8 cellular contexts compared by ENCODE assay signal in the genomic region with DNA sequence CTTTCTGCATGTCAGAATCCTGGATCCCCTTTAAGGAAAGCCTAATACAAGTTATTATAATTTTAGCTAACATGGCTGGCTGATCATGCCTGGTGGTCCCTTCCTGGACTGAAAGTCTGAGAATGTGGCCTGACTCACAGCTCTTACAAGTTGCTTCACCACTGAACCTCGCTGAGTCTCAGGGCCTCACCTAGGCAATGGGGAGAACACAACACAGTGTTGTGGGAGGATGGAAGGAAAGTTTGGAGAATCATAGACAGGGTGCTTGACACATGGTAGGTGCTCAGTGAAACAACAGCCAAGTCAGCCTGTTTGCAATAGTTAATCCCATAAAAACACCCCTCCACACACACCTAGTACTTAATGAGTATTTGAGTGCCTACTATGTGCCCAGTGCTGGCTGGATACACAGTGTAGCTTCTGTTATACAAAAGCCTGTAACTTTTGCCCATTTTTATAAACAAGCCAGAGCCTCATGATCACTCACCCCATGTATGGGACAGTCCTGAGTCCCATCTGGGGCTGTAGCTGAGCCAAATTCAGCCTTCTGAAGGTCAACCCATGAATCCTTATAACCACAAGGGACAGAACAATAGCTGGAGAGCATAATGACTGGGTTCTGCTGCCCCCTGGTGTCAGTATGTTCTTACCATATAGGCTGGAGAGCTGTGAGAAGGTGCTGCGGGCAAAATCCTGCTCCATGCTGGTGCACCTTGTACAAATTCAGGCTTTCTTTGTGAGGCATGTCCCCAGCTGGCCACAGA. TPM values are rescaled to one million over a fixed set of nuclear protein-coding genes. Genes with fewer than 3 reads are reported as not detected.
DNase-seq lines count a peak whose midpoint lies in the region; ATAC-seq lines count a peak whose summit lies in the region.

No MANE protein-coding gene starts in this region.

- DNase-seq in AG20443 (ENCODE audit: low spot score) (peak; percentile 79), NCI-H526 treated with DMSO at 0.1 percent for 48 hours (lab: John Stamatoyannopoulos, UW) (peak; percentile 11), left lobe of liver (ENCODE audit: low spot score) (peak; percentile 75)
- DNase-seq in activated CD4-positive, alpha-beta T cell treated with anti-CD3 and anti-CD28 coated beads, Interleukin-2, amount 10 ng/mL, durations not matched to agents 7 days and 5 days = peak; percentile 83
- peak; percentile 32 to 48 (median 47) for DNase-seq in stimulated activated CD4-positive, alpha-beta T cell treated with anti-CD3 and anti-CD28 coated beads, TNF-alpha, amount 100 ng/mL, for 1 hour (ENCODE audit: low read depth in 3 of 3, low spot score in 1 of 3)

- H3K9me3 Mint-ChIP-seq in activated CD4-positive, alpha-beta T cell treated with anti-CD3 and anti-CD28 coated beads, Interleukin-2, amount 10 ng/mL, durations not matched to agents 7 days and 5 days = no peaks in the 10 kb centered on the region

- peak; percentile 84 for ATAC-seq in GM18870 (IDR thresholded peaks at IDR 0.05; ENCODE audit: unreplicated experiment)
- ATAC-seq in HG03280 (IDR thresholded peaks at IDR 0.05; ENCODE audit: unreplicated experiment) = peak; percentile 73
- peak; percentile 81 for ATAC-seq in left lobe of liver

- CTCF ChIA-PET in activated CD4-positive, alpha-beta T cell treated with anti-CD3 and anti-CD28 coated beads, Interleukin-2, amount 10 ng/mL, durations not matched to agents 7 days and 5 days (lab: Charles Lee) = interaction anchor here (0.5 to 4.6 kb wide), 29 partner anchors 8 to 585 kb away, joined by 3 to 43 read pairs (median 5); a partner anchor contains a TSS

- H3K27ac ChIP-seq in cingulate gyrus (ENCODE audit: low read depth, low read length) = peak overlapping the region; percentile 57

- H3K27ac Mint-ChIP-seq in activated CD4-positive, alpha-beta T cell treated with anti-CD3 and anti-CD28 coated beads, Interleukin-2, amount 10 ng/mL, durations not matched to agents 7 days and 5 days = peak overlapping the region; percentile 16

- peaks cover 36% of the 10 kb centered on the region for H3K27me3 Mint-ChIP-seq in activated CD4-positive, alpha-beta T cell treated with anti-CD3 and anti-CD28 coated beads, Interleukin-2, amount 10 ng/mL, durations not matched to agents 7 days and 5 days

- POLR2A ChIA-PET in activated CD4-positive, alpha-beta T cell treated with anti-CD3 and anti-CD28 coated beads, Interleukin-2, amount 10 ng/mL, durations not matched to agents 7 days and 5 days (lab: Charles Lee) = no interaction called here

- no peak overlapping the region for H3K4me3 Mint-ChIP-seq in activated CD4-positive, alpha-beta T cell treated with anti-CD3 and anti-CD28 coated beads, Interleukin-2, amount 10 ng/mL, durations not matched to agents 7 days and 5 days

- H3K4me1 Mint-ChIP-seq in activated CD4-positive, alpha-beta T cell treated with anti-CD3 and anti-CD28 coated beads, Interleukin-2, amount 10 ng/mL, durations not matched to agents 7 days and 5 days = peaks cover 30% of the 10 kb centered on the region

- H3K36me3 Mint-ChIP-seq in activated CD4-positive, alpha-beta T cell treated with anti-CD3 and anti-CD28 coated beads, Interleukin-2, amount 10 ng/mL, durations not matched to agents 7 days and 5 days (ENCODE audit: low read depth) = peaks cover 1% of the 10 kb centered on the region

RNA-seq across cellular contexts. Expression of a gene that starts 3.9 kb away (rescaled TPM):
- 10 to 100 TPM; 26.5 to 38.8 TPM for total RNA-seq in activated CD4-positive, alpha-beta T cell treated with anti-CD3 and anti-CD28 coated beads, Interleukin-2, amount 10 ng/mL, durations not matched to agents 7 days and 5 days
- total RNA-seq in left lobe of liver = 3.7 TPM

RNA-seq across cellular contexts. Expression of a gene that starts 52.9 kb away (rescaled TPM):
- under 1 TPM; 0.20 to 0.40 TPM for total RNA-seq in activated CD4-positive, alpha-beta T cell treated with anti-CD3 and anti-CD28 coated beads, Interleukin-2, amount 10 ng/mL, durations not matched to agents 7 days and 5 days
- total RNA-seq in left lobe of liver = not detected

Comparison
In these comparisons a context has a peak if more than half of its experiments do, and no peak if none do; other contexts are left out.
1. Peak in every context shown above with its lines: DNase-seq, ATAC-seq and H3K27ac ChIP-seq.
2. DNase-seq: peak in every context shown above with its lines; median percentile 83 in activated CD4-positive, alpha-beta T cell treated with anti-CD3 and anti-CD28 coated beads, Interleukin-2, amount 10 ng/mL, durations not matched to agents 7 days and 5 days; 79 in AG20443; 75 in left lobe of liver; 47 in stimulated activated CD4-positive, alpha-beta T cell treated with anti-CD3 and anti-CD28 coated beads, TNF-alpha, amount 100 ng/mL, for 1 hour; 11 in NCI-H526 treated with DMSO at 0.1 percent for 48 hours.